Comparison of ENCODE assay signal across 10 cellular contexts in genomic region chr2:101818531-101819451, GRCh38.
A peak's percentile ranks its signal among the peaks of the same experiment; 100 is the strongest.
DNase-seq lines count a peak whose midpoint lies in the region; ATAC-seq and TF ChIP-seq lines count a peak whose summit lies in the region.
"Had no signal": no experiment of that assay in that cellular context is flagged by ENCODE, and none has a peak within 500 bp of the region (broad histone marks: within the 10 kb centered on the region; RNA-seq: fewer than 3 reads in every experiment).

No MANE protein-coding gene starts in this region.

- peak; percentile 16 for ATAC-seq in left lobe of liver
- ATAC-seq in GM18907 (IDR thresholded peaks at IDR 0.05; ENCODE audit: unreplicated experiment): no peak
- ATAC-seq in upper lobe of right lung: no peak

- DNase-seq in AG04450 (ENCODE audit: low read depth, low spot score): peak; percentile 60
- DNase-seq in NCI-H1048 (lab: John Stamatoyannopoulos, UW): peak; percentile 36
- DNase-seq in left lobe of liver (ENCODE audit: low spot score): no peak
- DNase-seq in lower leg skin (ENCODE audit: low spot score in 2 of 2): no peak
- DNase-seq in upper lobe of right lung: no peak
- DNase-seq in OCI-LY7 (ENCODE audit: low spot score): no peak
- DNase-seq: posterior cingulate gyrus, stomach had no signal

- H3K4me2 ChIP-seq in OCI-LY7 (ENCODE audit: low read length): no peak overlapping the region

- intact Hi-C loops in lower leg skin (cut with DNase I; ENCODE audit: low total_unique reads): no loop called here
- intact Hi-C loops in upper lobe of right lung (cut with DNase I): no loop called here
- intact Hi-C loops in OCI-LY7 (cut with micrococcal nuclease; ENCODE audit: unreplicated experiment): no loop called here

- H3K27me3 ChIP-seq in AG04450 (ENCODE audit: control insufficient read depth, insufficient read depth, low read length) (no peaks in the 10 kb centered on the region), upper lobe of right lung (no peaks in the 10 kb centered on the region)
- H3K27me3 ChIP-seq: stomach had no signal

- no peak overlapping the region for H2AFZ ChIP-seq in OCI-LY7 (ENCODE audit: low read length)

- CTCF ChIA-PET in AG04450 (lab: Charles Lee): interaction anchor here (0.6 to 0.9 kb wide), 2 partner anchors 12 to 400 kb away, joined by 3 read pairs; no protein-coding TSS in a partner anchor
- CTCF ChIA-PET in OCI-LY7 (lab: Charles Lee; ENCODE audit: unreplicated experiment): no interaction called here

- no peaks in the 10 kb centered on the region for H3K9me3 ChIP-seq in AG04450 (ENCODE audit: control insufficient read depth, insufficient read depth, low read length)
- no peaks in the 10 kb centered on the region for H3K9me3 ChIP-seq in upper lobe of right lung
- H3K9me3 ChIP-seq in OCI-LY7 (ENCODE audit: low read length): no peaks in the 10 kb centered on the region
- H3K9me3 ChIP-seq: stomach had no signal

- H3K36me3 ChIP-seq in upper lobe of right lung (no peaks in the 10 kb centered on the region), OCI-LY7 (ENCODE audit: insufficient read depth, low read length) (peaks cover 2% of the 10 kb centered on the region; the same call in 1 of the 2 replicates)
- H3K36me3 ChIP-seq: stomach had no signal

- peaks cover 22% of the 10 kb centered on the region for H4K20me1 ChIP-seq in OCI-LY7 (ENCODE audit: insufficient read depth, low read length)

- H3K4me1 ChIP-seq in upper lobe of right lung (peaks cover 37% of the 10 kb centered on the region), OCI-LY7 (ENCODE audit: insufficient read depth, low read length, poor library complexity, severe bottlenecking) (peaks cover 5% of the 10 kb centered on the region)

- TF ChIP-seq POLR2A in lower leg skin (IDR thresholded peaks at IDR 0.05): no peak

- H3K9me2 ChIP-seq in OCI-LY7 (ENCODE audit: insufficient read depth, low read length): no peaks in the 10 kb centered on the region; the same call in 1 of the 2 replicates

- TF ChIP-seq CTCF in AG04450 (IDR thresholded peaks at IDR 0.05; ENCODE audit: low read depth, low read length) (no peak), lower leg skin (IDR thresholded peaks at IDR 0.05) (no peak), upper lobe of right lung (IDR thresholded peaks at IDR 0.05) (no peak), OCI-LY7 (conservative IDR thresholded peaks at IDR 0.05; ENCODE audit: low read length) (no peak)

- H3K79me2 ChIP-seq in OCI-LY7 (ENCODE audit: insufficient read depth, low read depth, low read length): peaks cover 77% of the 10 kb centered on the region

- POLR2A ChIA-PET in AG04450 (lab: Yijun Ruan, JAX) (no interaction called here), OCI-LY7 (lab: Charles Lee) (interaction anchor here (0.8 kb wide), 1 partner anchor 25 kb away, joined by 3 read pairs; no protein-coding TSS in a partner anchor)

- no peak overlapping the region for H3K27ac ChIP-seq in AG04450 (ENCODE audit: low read depth, low read length)
- peak overlapping the region; percentile 93 for H3K27ac ChIP-seq in angular gyrus (ENCODE audit: low read depth, low read length)
- no peak overlapping the region for H3K27ac ChIP-seq in upper lobe of right lung
- H3K27ac ChIP-seq in OCI-LY7 (ENCODE audit: low read depth, low read length, poor library complexity, severe bottlenecking): no peak overlapping the region

- 29 to 46% methylated on average over 1 of the region's 1 CpG for WGBS in lower leg skin, 2 donors

- no TSS peak for BruUV-seq in OCI-LY7 (replicated peaks; lab: Mats Ljungman, UMichigan)

- H3K4me3 ChIP-seq in AG04450 (ENCODE audit: low read depth, low read length) (no peak overlapping the region), lower leg skin (ENCODE audit: low read depth, poor library complexity, severe bottlenecking) (no peak overlapping the region), upper lobe of right lung (no peak overlapping the region), OCI-LY7 (ENCODE audit: low read depth, low read length, poor library complexity, severe bottlenecking) (no peak overlapping the region)
- H3K4me3 ChIP-seq: stomach had no signal

Comparison
In these comparisons a context has a peak if more than half of its experiments do, and no peak if none do; other contexts are left out.
1. DNase-seq: peak in AG04450 (single experiment) and NCI-H1048 (single experiment); none in left lobe of liver (single experiment), lower leg skin (0 of 2), upper lobe of right lung (single experiment) and OCI-LY7 (single experiment).